24 cellular contexts compared by ENCODE assay signal in genomic region chr3:124243253-124243859, GRCh38.
"Had no signal": no experiment of that assay in that cellular context is flagged by ENCODE, and none has a peak within 500 bp of the region (broad histone marks: within the 10 kb centered on the region; RNA-seq: fewer than 3 reads in every experiment).

No MANE protein-coding gene starts in this region.

- H3K27me3 Mint-ChIP-seq: activated CD4-positive, alpha-beta memory T cell treated with anti-CD3 and anti-CD28 coated beads for 36 hours had no signal

- H3K27ac Mint-ChIP-seq: activated CD4-positive, alpha-beta memory T cell treated with anti-CD3 and anti-CD28 coated beads for 36 hours; activated CD8-positive, alpha-beta memory T cell treated with anti-CD3 and anti-CD28 coated beads, Interleukin-2, amount 10 ng/mL, durations not matched to agents 7 days and 5 days; activated naive CD4-positive, alpha-beta T cell treated with anti-CD3 and anti-CD28 coated beads for 36 hours; activated T-helper 2 cell treated with anti-CD3 and anti-CD28 coated beads, Interferon-gamma antibody, Interleukin-2, Interleukin-4, amounts not matched to agents 10 μg/mL and 5 μg/mL and 100 μg/mL, durations not matched to agents 14 hours and 24 hours and 36 hours; immature natural killer cell; naive B cell; neural progenitor cell; T-helper 2 cell treated with Interferon-gamma antibody and Interleukin-4, amounts not matched to agents 5 μg/mL and 100 μg/mL, for 36 hours had no signal

- H3K36me3 ChIP-seq: brain microvascular endothelial cell, neural progenitor cell, prostate gland, right atrium auricular region had no signal

- H3K36me3 Mint-ChIP-seq: activated CD4-positive, alpha-beta memory T cell treated with anti-CD3 and anti-CD28 coated beads for 36 hours; activated CD8-positive, alpha-beta memory T cell treated with anti-CD3 and anti-CD28 coated beads, Interleukin-2, amount 10 ng/mL, durations not matched to agents 7 days and 5 days; immature natural killer cell; naive B cell had no signal

- H3K27me3 ChIP-seq: neural progenitor cell, right atrium auricular region, tibial artery had no signal

- H3K4me3 ChIP-seq: coronary artery, mucosa of descending colon, neural progenitor cell, prostate gland, right atrium auricular region, skin epidermis, tibial artery had no signal

- H3K4me3 Mint-ChIP-seq: activated CD4-positive, alpha-beta memory T cell treated with anti-CD3 and anti-CD28 coated beads for 36 hours; activated CD8-positive, alpha-beta memory T cell treated with anti-CD3 and anti-CD28 coated beads, Interleukin-2, amount 10 ng/mL, durations not matched to agents 7 days and 5 days; activated naive CD4-positive, alpha-beta T cell treated with anti-CD3 and anti-CD28 coated beads for 36 hours; central memory CD8-positive, alpha-beta T cell; immature natural killer cell; naive B cell; neural progenitor cell; T-helper 2 cell treated with Interferon-gamma antibody and Interleukin-4, amounts not matched to agents 5 μg/mL and 100 μg/mL, for 36 hours had no signal

- ATAC-seq: activated CD8-positive, alpha-beta memory T cell treated with anti-CD3 and anti-CD28 coated beads, Interleukin-2, amount 10 ng/mL, durations not matched to agents 7 days and 5 days; mucosa of descending colon; stimulated activated naive CD8-positive, alpha-beta T cell treated with anti-CD3 and anti-CD28 coated beads, Interleukin-15, Interleukin-2, amounts not matched to agents 100 U/mL and 50 U/mL, for 24 hours had no signal

- DNase-seq: activated CD4-positive, alpha-beta memory T cell treated with anti-CD3 and anti-CD28 coated beads for 36 hours; activated CD8-positive, alpha-beta memory T cell treated with anti-CD3 and anti-CD28 coated beads, Interleukin-2, amount 10 ng/mL, durations not matched to agents 7 days and 5 days; activated naive CD4-positive, alpha-beta T cell treated with anti-CD3 and anti-CD28 coated beads for 36 hours; activated T-cell treated with anti-CD3 and anti-CD28 coated beads, Interleukin-2, amount 50 U/mL, for 1 hour; brain microvascular endothelial cell; erythroblast; immature natural killer cell; kidney glomerular epithelial cell; mesenchymal stem cell; mucosa of descending colon; naive B cell; stimulated activated naive CD8-positive, alpha-beta T cell treated with anti-CD3 and anti-CD28 coated beads, Interleukin-15, Interleukin-2, amounts not matched to agents 100 U/mL and 50 U/mL, for 24 hours; substantia nigra; tibial artery had no signal

- H3K4me1 Mint-ChIP-seq: activated CD8-positive, alpha-beta memory T cell treated with anti-CD3 and anti-CD28 coated beads, Interleukin-2, amount 10 ng/mL, durations not matched to agents 7 days and 5 days; central memory CD8-positive, alpha-beta T cell; immature natural killer cell; naive B cell; neural progenitor cell had no signal

- FAIRE-seq: frontal cortex, TTC549 had no signal

- H3K9me3 Mint-ChIP-seq: activated CD4-positive, alpha-beta memory T cell treated with anti-CD3 and anti-CD28 coated beads for 36 hours; activated naive CD4-positive, alpha-beta T cell treated with anti-CD3 and anti-CD28 coated beads for 36 hours; activated T-helper 2 cell treated with anti-CD3 and anti-CD28 coated beads, Interferon-gamma antibody, Interleukin-2, Interleukin-4, amounts not matched to agents 10 μg/mL and 5 μg/mL and 100 μg/mL, durations not matched to agents 14 hours and 24 hours and 36 hours; central memory CD8-positive, alpha-beta T cell; neural progenitor cell; T-helper 2 cell treated with Interferon-gamma antibody and Interleukin-4, amounts not matched to agents 5 μg/mL and 100 μg/mL, for 36 hours had no signal
